ENCODE assay signal across 9 cellular contexts in genomic region chr12:131592972-131593371, GRCh38.
DNase-seq lines count a peak whose midpoint lies in the region; ATAC-seq and TF ChIP-seq lines count a peak whose summit lies in the region.
"Had no signal": no experiment of that assay in that cellular context is flagged by ENCODE, and none has a peak within 500 bp of the region (broad histone marks: within the 10 kb centered on the region; RNA-seq: fewer than 3 reads in every experiment).

No MANE protein-coding gene starts in this region.

- peaks cover 82% of the 10 kb centered on the region for H3K27me3 ChIP-seq in PC-9 (ENCODE audit: insufficient read depth, low read depth)

- no peaks in the 10 kb centered on the region for H3K27me3 Mint-ChIP-seq in activated CD4-positive, alpha-beta memory T cell treated with anti-CD3 and anti-CD28 coated beads, Interleukin-2, amount 10 ng/mL, durations not matched to agents 7 days and 5 days

- TF ChIP-seq CTCF in GM12865 (IDR thresholded peaks at IDR 0.05; ENCODE audit: insufficient read depth, low read depth, low read length, missing control alignments) = no peak
- no peak for TF ChIP-seq CTCF in PC-9 (conservative IDR thresholded peaks at IDR 0.05)

- H3K4me3 ChIP-seq in GM12865 (ENCODE audit: low read depth, low read length) = no peak overlapping the region
- no peak overlapping the region for H3K4me3 ChIP-seq in PC-9

- H3F3A ChIP-seq in PC-9 (ENCODE audit: insufficient read depth, low read depth) = no peaks in the 10 kb centered on the region

- H3K4me1 ChIP-seq in PC-9 (replicated peaks; ENCODE audit: insufficient read depth) = no peaks in the 10 kb centered on the region

- H3K4me1 Mint-ChIP-seq in activated CD4-positive, alpha-beta memory T cell treated with anti-CD3 and anti-CD28 coated beads, Interleukin-2, amount 10 ng/mL, durations not matched to agents 7 days and 5 days = peaks cover 27% of the 10 kb centered on the region

- no peak overlapping the region for H3K27ac ChIP-seq in PC-9

- CTCF ChIA-PET in activated CD4-positive, alpha-beta memory T cell treated with anti-CD3 and anti-CD28 coated beads, Interleukin-2, amount 10 ng/mL, durations not matched to agents 7 days and 5 days (lab: Charles Lee) = interaction anchor here (1.2 to 1.3 kb wide), 2 partner anchors 11 to 13 kb away, joined by 4 to 6 read pairs; no protein-coding TSS in a partner anchor
- CTCF ChIA-PET in PC-9 (lab: Charles Lee) = no interaction called here

- H3K27ac Mint-ChIP-seq in activated CD4-positive, alpha-beta memory T cell treated with anti-CD3 and anti-CD28 coated beads, Interleukin-2, amount 10 ng/mL, durations not matched to agents 7 days and 5 days = peak overlapping the region; percentile 80

- ATAC-seq in GM19324 (IDR thresholded peaks at IDR 0.05; ENCODE audit: low FRiP score, unreplicated experiment) (peak; percentile 91), HG03039 (IDR thresholded peaks at IDR 0.05; ENCODE audit: unreplicated experiment) (peak; percentile 90)

- H3K9me3 Mint-ChIP-seq in activated CD4-positive, alpha-beta memory T cell treated with anti-CD3 and anti-CD28 coated beads, Interleukin-2, amount 10 ng/mL, durations not matched to agents 7 days and 5 days = no peaks in the 10 kb centered on the region

- no peak overlapping the region for H2AFZ ChIP-seq in PC-9

- peak; percentile 87 for DNase-seq in GM12865 (ENCODE audit: low read depth)
- DNase-seq in activated CD4-positive, alpha-beta memory T cell treated with anti-CD3 and anti-CD28 coated beads, Interleukin-2, amount 10 ng/mL, durations not matched to agents 7 days and 5 days = peak; percentile 58
- DNase-seq in PC-9 = no peak
- DNase-seq in middle frontal gyrus (ENCODE audit: extremely low spot score, low spot score) = no peak
- DNase-seq in NCI-H1694 (lab: John Stamatoyannopoulos, UW) = no peak
- no peak for DNase-seq in UCSD-AML1 (lab: John Stamatoyannopoulos, UW; ENCODE audit: unreplicated experiment)
- DNase-seq: NCI-H1417 treated with DMSO at 0.1 percent for 48 hours had no signal

- H3K4me2 ChIP-seq in PC-9 = no peak overlapping the region

- POLR2A ChIA-PET in activated CD4-positive, alpha-beta memory T cell treated with anti-CD3 and anti-CD28 coated beads, Interleukin-2, amount 10 ng/mL, durations not matched to agents 7 days and 5 days (lab: Charles Lee) = interaction anchor here (0.8 to 2.5 kb wide), 4 partner anchors 11 to 118 kb away, joined by 3 to 15 read pairs (median 6); partner anchors contain the start of gene SFSWAP
- POLR2A ChIA-PET in PC-9 (lab: Charles Lee; ENCODE audit: unreplicated experiment) = no interaction called here

- no peaks in the 10 kb centered on the region for H3K9me2 ChIP-seq in PC-9 (ENCODE audit: insufficient read depth)

- no peaks in the 10 kb centered on the region for H3K79me2 ChIP-seq in PC-9 (ENCODE audit: low read depth)

- BruUV-seq in PC-9 (replicated peaks; lab: Mats Ljungman, UMichigan) = no TSS peak

- intact Hi-C loops in PC-9 (cut with micrococcal nuclease; ENCODE audit: unreplicated experiment) = no loop called here

- no peaks in the 10 kb centered on the region for H3K36me3 ChIP-seq in PC-9 (ENCODE audit: low read depth)

- no peak overlapping the region for H3K4me3 Mint-ChIP-seq in activated CD4-positive, alpha-beta memory T cell treated with anti-CD3 and anti-CD28 coated beads, Interleukin-2, amount 10 ng/mL, durations not matched to agents 7 days and 5 days

- no peaks in the 10 kb centered on the region for H4K20me1 ChIP-seq in PC-9 (ENCODE audit: insufficient read depth)

- no peaks in the 10 kb centered on the region for H3K36me3 Mint-ChIP-seq in activated CD4-positive, alpha-beta memory T cell treated with anti-CD3 and anti-CD28 coated beads, Interleukin-2, amount 10 ng/mL, durations not matched to agents 7 days and 5 days (ENCODE audit: low read depth)

- no peaks in the 10 kb centered on the region for H3K9me3 ChIP-seq in PC-9 (ENCODE audit: insufficient read depth, low read depth)

Comparison
In these comparisons a context has a peak if more than half of its experiments do, and no peak if none do; other contexts are left out.
1. DNase-seq: peak in GM12865 (single experiment) and activated CD4-positive, alpha-beta memory T cell treated with anti-CD3 and anti-CD28 coated beads, Interleukin-2, amount 10 ng/mL, durations not matched to agents 7 days and 5 days (single experiment); none in PC-9 (0 of 2), middle frontal gyrus (single experiment), NCI-H1694 (single experiment) and UCSD-AML1 (single experiment).